Comparison of ENCODE assay signal across 27 cellular contexts in genomic region chr7:131596785-131597184, GRCh38. TPM values are rescaled to one million over a fixed set of nuclear protein-coding genes. Genes with fewer than 3 reads are reported as not detected.
DNase-seq lines count a peak whose midpoint lies in the region; ATAC-seq, FAIRE-seq and TF ChIP-seq lines count a peak whose summit lies in the region.
"Had no signal": no experiment of that assay in that cellular context is flagged by ENCODE, and none has a peak within 500 bp of the region (broad histone marks: within the 10 kb centered on the region; RNA-seq: fewer than 3 reads in every experiment).

No MANE protein-coding gene starts in this region.

- TF ChIP-seq EP300 in H1 (IDR thresholded peaks at IDR 0.05; ENCODE audit: borderline replicate concordance in 1 of 2, low read depth in 2 of 2, low read length in 2 of 2), result no peak

- H3K27ac ChIP-seq in H1 (ENCODE audit: low read depth, low read length) (no peak overlapping the region), foreskin keratinocyte (no peak overlapping the region)
- H3K27ac ChIP-seq: BLaER1 had no signal

- peak overlapping the region; percentile 32 for H3K9ac ChIP-seq in NT2/D1 (ENCODE audit: insufficient read length, low read depth)
- H3K9ac ChIP-seq in H1 (replicated peaks in 1 of 4; ENCODE audit: extremely low read depth in 1 of 4, low read depth in 3 of 4, low read length in 3 of 4), result no peak overlapping the region
- H3K9ac ChIP-seq: BLaER1 had no signal

- no peaks in the 10 kb centered on the region for H3K79me1 ChIP-seq in H1 (ENCODE audit: low read depth, low read length)

- H2BK120ac ChIP-seq in H1 (replicated peaks; ENCODE audit: low read depth, low read length), result peak overlapping the region; percentile 77

- no peak overlapping the region for H4K5ac ChIP-seq in H1 (ENCODE audit: insufficient read length, low read depth, low read length)

- ATAC-seq in Right ventricle myocardium inferior (no peak), left ventricle myocardium superior (no peak), foreskin keratinocyte (no peak)
- ATAC-seq: GM12878 had no signal

- H2AFZ ChIP-seq in H1 (ENCODE audit: low read length), result no peak overlapping the region

- no peaks in the 10 kb centered on the region for H4K20me1 ChIP-seq in H1 (replicated peaks in 1 of 2; ENCODE audit: control insufficient read depth in 1 of 2, insufficient read depth in 2 of 2, low read length in 2 of 2)
- H4K20me1 ChIP-seq: BLaER1 had no signal

- no peak for TF ChIP-seq POLR2A in H1 (IDR thresholded peaks at IDR 0.05; ENCODE audit: control extremely low read depth in 1 of 2, low read depth in 2 of 2, low read length in 2 of 2)

- no peak overlapping the region for H3K23ac ChIP-seq in H1 (ENCODE audit: insufficient read length)

- peak; percentile 20 for DNase-seq in Right ventricle myocardium inferior (ENCODE audit: missing footprints)
- DNase-seq in left ventricle myocardium superior, result no peak
- no peak for DNase-seq in NT2/D1 (ENCODE audit: low read depth, low spot score)
- no peak for DNase-seq in H1 (ENCODE audit: low read depth in 1 of 2, low spot score in 2 of 2)
- DNase-seq in stimulated activated CD4-positive, alpha-beta T cell treated with anti-CD3 and anti-CD28 coated beads, Interleukin-4, amount 100 ng/mL, for 1 hour, result no peak
- DNase-seq in foreskin keratinocyte, result no peak
- DNase-seq in NCI-H1694 treated with DMSO at 0.1 percent for 48 hours (lab: John Stamatoyannopoulos, UW), result no peak
- DNase-seq: 8988T; ACHN; BE2C; C1 segment of cervical spinal cord; CD4-positive, alpha-beta memory T cell; CD4-positive, CD25-positive, alpha-beta regulatory T cell; CD8-positive, alpha-beta memory T cell; COR-L47; DMS 273 treated with DMSO at 0.1 percent for 48 hours; DMS153; DMS53; DMS79; DND-41; EL; GDM1 had no signal

- no peaks in the 10 kb centered on the region for H3K36me3 ChIP-seq in NT2/D1 (ENCODE audit: insufficient read depth, insufficient read length, low read length)
- H3K36me3 ChIP-seq in H1 (ENCODE audit: control insufficient read depth in 2 of 4, insufficient read depth in 4 of 4, low read length in 3 of 4), result no peaks in the 10 kb centered on the region
- H3K36me3 ChIP-seq: BE2C, BLaER1 had no signal

- peak overlapping the region; percentile 86; the same call in 1 of the 2 replicates for H2AK5ac ChIP-seq in H1 (ENCODE audit: low read depth, low read length)

- H2BK12ac ChIP-seq in H1 (ENCODE audit: low read depth, low read length), result peak overlapping the region; percentile 93; the same call in 1 of the 2 replicates

- H3K18ac ChIP-seq in H1 (ENCODE audit: extremely low read depth, low read length), result peak overlapping the region; percentile 48; the same call in 1 of the 2 replicates

- H3K56ac ChIP-seq in H1 (replicated peaks; ENCODE audit: insufficient read length, low read depth, low read length), result no peak overlapping the region

- H2BK15ac ChIP-seq in H1 (ENCODE audit: low read length), result no peak overlapping the region

- no peak overlapping the region for H3K14ac ChIP-seq in H1 (ENCODE audit: insufficient read length)

- CTCF ChIA-PET in H1 (lab: Charles Lee; ENCODE audit: partially characterized antibody), result interaction anchor here (0.8 to 3.1 kb wide), 5 partner anchors 11 to 49 kb away, joined by 3 to 15 read pairs (median 7); no protein-coding TSS in a partner anchor

- H2BK20ac ChIP-seq in H1 (ENCODE audit: low read length), result peak overlapping the region; percentile 93; the same call in 1 of the 2 replicates

- TF ChIP-seq CTCF in H1 (IDR thresholded peaks at IDR 0.05; ENCODE audit: control extremely low read depth in 1 of 3, insufficient read depth in 1 of 3, low read depth in 1 of 3, low read length in 3 of 3) (no peak), foreskin keratinocyte (conservative IDR thresholded peaks at IDR 0.05) (no peak)

- H3K23me2 ChIP-seq in H1 (ENCODE audit: low read depth, low read length), result no peaks in the 10 kb centered on the region

- H3K4me1 ChIP-seq in NT2/D1 (ENCODE audit: insufficient read depth, insufficient read length) (peaks cover 12% of the 10 kb centered on the region), H1 (replicated peaks in 1 of 4; ENCODE audit: control insufficient read depth in 3 of 4, insufficient read depth in 4 of 4, low read length in 3 of 4) (peaks cover 0 to 8% (median under 1%) of the 10 kb centered on the region in 4 experiments; a peak in 4 of 7 replicates), foreskin keratinocyte (no peaks in the 10 kb centered on the region)
- H3K4me1 ChIP-seq: BE2C, BLaER1 had no signal

- H2BK5ac ChIP-seq in H1 (ENCODE audit: low read depth, low read length), result peak overlapping the region; percentile 81; the same call in 1 of the 2 replicates

- H4K91ac ChIP-seq in H1 (replicated peaks; ENCODE audit: insufficient read length, low read length), result peak overlapping the region; percentile 91

- H3K27me3 ChIP-seq in NT2/D1 (ENCODE audit: insufficient read depth, insufficient read length), result no peaks in the 10 kb centered on the region
- H3K27me3 ChIP-seq in H1 (replicated peaks in 1 of 4; ENCODE audit: control insufficient read depth in 3 of 4, extremely low read depth in 1 of 4, insufficient read depth in 3 of 4, low read length in 3 of 4), result no peaks in the 10 kb centered on the region
- no peaks in the 10 kb centered on the region for H3K27me3 ChIP-seq in foreskin keratinocyte
- H3K27me3 ChIP-seq: BLaER1 had no signal

- intact Hi-C loops in Right ventricle myocardium inferior (cut with DNase I) (no loop called here), left ventricle myocardium superior (cut with micrococcal nuclease) (no loop called here)

- no peak for FAIRE-seq in H1 (lab: Jason Lieb, UNC)
- FAIRE-seq: A204.1, GM12878, GM12892, GM18507 had no signal

- H3K79me2 ChIP-seq in H1 (ENCODE audit: control insufficient read depth in 1 of 2, insufficient read depth in 2 of 2, low read length in 2 of 2), result no peaks in the 10 kb centered on the region

- no peak overlapping the region for H3K4me2 ChIP-seq in H1 (ENCODE audit: insufficient read depth in 1 of 2, low read depth in 2 of 2, low read length in 2 of 2)
- H3K4me2 ChIP-seq: BLaER1 had no signal

- POLR2A ChIA-PET in H1 (lab: Charles Lee; ENCODE audit: partially characterized antibody), result interaction anchor here (1.0 to 2.0 kb wide), 4 partner anchors 9 to 49 kb away, joined by 4 to 8 read pairs (median 4); no protein-coding TSS in a partner anchor

- H3K4ac ChIP-seq in H1 (replicated peaks; ENCODE audit: insufficient read length, low read depth, low read length), result peak overlapping the region; percentile 90

- 97% methylated on average over 6 of the region's 6 CpGs; no CpG with 5 or more reads in 1 of the 2 experiments for WGBS in H1 (ENCODE audit: extremely low coverage in 1 of 2, insufficient coverage in 1 of 2, insufficient read length in 1 of 2, insufficient replicate concordance in 2 of 2, low coverage in 1 of 2, low lambda C conversion rate in 2 of 2, missing lambda C conversion rate in 1 of 2), 2 experiments

- TF ChIP-seq RAD21 in H1 (IDR thresholded peaks at IDR 0.05 in 1 of 2, conservative IDR thresholded peaks at IDR 0.05 in 1 of 2; ENCODE audit: low read depth in 2 of 2, low read length in 2 of 2), result no peak

- no peak overlapping the region for H3K4me3 ChIP-seq in NT2/D1 (ENCODE audit: insufficient read length, low read depth)
- H3K4me3 ChIP-seq in H1 (ENCODE audit: extremely low read depth in 1 of 4, insufficient read depth in 2 of 4, low read depth in 3 of 4, low read length in 4 of 4), result no peak overlapping the region
- H3K4me3 ChIP-seq: BLaER1, GM12878 had no signal

- H4K8ac ChIP-seq in H1 (ENCODE audit: extremely low read depth, insufficient read depth, low read length), result no peak overlapping the region

- H3K9me3 ChIP-seq in NT2/D1 (ENCODE audit: insufficient read depth, low read length) (no peaks in the 10 kb centered on the region), H1 (ENCODE audit: insufficient read depth in 2 of 2, low read depth in 1 of 2, low read length in 1 of 2) (no peaks in the 10 kb centered on the region)
- H3K9me3 ChIP-seq: BE2C, BLaER1 had no signal

TF ChIP-seq in H1, 55 proteins besides CTCF, POLR2A, EP300 and RAD21 (continues in another document):
- TF ChIP-seq TCF12 (IDR thresholded peaks at IDR 0.05; ENCODE audit: low read depth, low read length) (no peak), BCL11A (IDR thresholded peaks at IDR 0.05; ENCODE audit: low read depth in 2 of 2, low read length in 2 of 2) (no peak), HDAC6 (IDR thresholded peaks at IDR 0.05; ENCODE audit: low read depth, low read length) (no peak), ATF2 (IDR thresholded peaks at IDR 0.05; ENCODE audit: low read length) (no peak), BACH1 (IDR thresholded peaks at IDR 0.05; ENCODE audit: low read length) (no peak), SP1 (IDR thresholded peaks at IDR 0.05; ENCODE audit: low read depth, low read length) (no peak)

RNA-seq across cellular contexts. Expression of gene PODXL, which starts 40.4 kb away (rescaled TPM):
- total RNA-seq in Right ventricle myocardium inferior, result 59.0 TPM
- total RNA-seq in left ventricle myocardium superior, result 61.2 TPM
- total RNA-seq in H1 (2021; fragmentation: NEBNext Ultra II Directional; extraction: Animal tissue kit (Norgen Biotek cat#: 25700)), result 925 and 945 TPM in 2 replicates
- polyA plus RNA-seq in H1 (2011; rRNA removed), result 638 and 872 TPM in 2 replicates
- 613 TPM for polyA plus RNA-seq in H1 (2011; cell fraction: cytosol; rRNA removed)
- 1,168 TPM for polyA plus RNA-seq in H1 (2011; cell fraction: nucleus; rRNA removed)
- 630 to 776 TPM (median 695 TPM) in 4 replicates for polyA plus RNA-seq in H1 (2012, experiment 1 of 2)
- polyA plus RNA-seq in H1 (2012, experiment 2 of 2), result 245 TPM
- 1,216 TPM for polyA plus RNA-seq in H1 (2013, experiment 1 of 2)
- 1,270 TPM for polyA plus RNA-seq in H1 (2013, experiment 2 of 2)
- polyA minus RNA-seq in H1 (2011; rRNA and poly(A)+ RNA removed), result 937 and 993 TPM in 2 replicates
- 707 TPM for polyA minus RNA-seq in H1 (2011; cell fraction: cytosol; rRNA and poly(A)+ RNA removed)
- polyA minus RNA-seq in H1 (2011; cell fraction: nucleus; rRNA and poly(A)+ RNA removed), result 436 TPM
- total RNA-seq in foreskin keratinocyte, result 0.53 and 2.3 TPM in 2 replicates
- 0.17 and 0.72 TPM in 2 replicates for polyA plus RNA-seq in foreskin keratinocyte

Comparison
In these comparisons a context has a peak if more than half of its experiments do, and no peak if none do; other contexts are left out.
1. RNA of gene PODXL, which starts 40.4 kb away (total RNA-seq): 925 to 945 TPM in H1, 61.2 TPM in left ventricle myocardium superior (single experiment) and 59.0 TPM in Right ventricle myocardium inferior (single experiment); 0.53 to 2.3 TPM in foreskin keratinocyte; every median in the first group is over 10 times any median in the second.